Comparison of ENCODE assay signal across 8 cellular contexts in the genomic region with DNA sequence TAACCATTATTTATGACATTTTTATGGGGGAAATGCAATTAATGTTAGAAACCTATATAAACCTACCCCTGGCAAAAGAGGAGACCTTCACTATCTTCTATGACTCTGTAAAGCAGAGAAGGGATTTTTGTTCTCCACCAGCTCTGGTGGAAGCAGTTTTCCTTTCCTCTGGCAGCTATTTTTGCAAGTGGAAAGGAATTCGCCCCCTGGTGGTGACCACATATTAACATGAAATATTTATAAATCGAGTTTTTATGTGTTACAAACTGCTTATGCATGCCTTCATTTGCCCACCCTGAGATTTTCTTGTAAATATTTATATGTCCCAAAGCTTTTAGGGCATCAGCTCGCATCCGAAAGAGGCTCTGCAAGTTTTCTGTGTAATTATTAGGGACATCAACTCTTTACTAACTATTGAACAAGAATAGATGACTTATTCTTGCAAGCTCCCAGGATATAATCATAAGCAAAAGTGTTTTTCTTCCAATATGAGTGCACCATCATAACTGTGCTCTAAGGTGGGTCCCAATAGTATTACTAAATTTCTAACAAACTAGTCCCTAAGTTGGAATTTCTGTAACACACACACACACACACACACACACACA.
A peak's percentile ranks its signal among the peaks of the same experiment; 100 is the strongest.
DNase-seq lines count a peak whose midpoint lies in the region; ATAC-seq, FAIRE-seq and TF ChIP-seq lines count a peak whose summit lies in the region.

No MANE protein-coding gene starts in this region.

- ATAC-seq in GM19395 (IDR thresholded peaks at IDR 0.05; ENCODE audit: unreplicated experiment), result no peak
- ATAC-seq in HG03025 (IDR thresholded peaks at IDR 0.05; ENCODE audit: low FRiP score, unreplicated experiment), result no peak

- H3K27ac Mint-ChIP-seq in activated naive CD4-positive, alpha-beta T cell treated with anti-CD3 and anti-CD28 coated beads, Interleukin-2, amount 10 ng/mL, durations not matched to agents 7 days and 5 days, result no peak overlapping the region

- H3K4me3 ChIP-seq in right atrium auricular region, result no peak overlapping the region
- no peak overlapping the region for H3K4me3 ChIP-seq in small intestine (ENCODE audit: low read depth in 1 of 2, low read length in 2 of 2)

- no peaks in the 10 kb centered on the region for H3K36me3 Mint-ChIP-seq in activated naive CD4-positive, alpha-beta T cell treated with anti-CD3 and anti-CD28 coated beads, Interleukin-2, amount 10 ng/mL, durations not matched to agents 7 days and 5 days

- peak; percentile 64 for DNase-seq in CD1c-positive myeloid dendritic cell (ENCODE audit: extremely low spot score)
- peak; percentile 19 for DNase-seq in GM20000 (ENCODE audit: low spot score)
- DNase-seq in NCI-H748 treated with DMSO at 0.1 percent for 48 hours (lab: John Stamatoyannopoulos, UW), result peak; percentile 53
- peak; percentile 51 for DNase-seq in activated naive CD4-positive, alpha-beta T cell treated with anti-CD3 and anti-CD28 coated beads, Interleukin-2, amount 10 ng/mL, durations not matched to agents 7 days and 5 days
- DNase-seq in right atrium auricular region (ENCODE audit: low spot score), result no peak
- peak; percentile 41 for DNase-seq in small intestine

- FAIRE-seq in small intestine (lab: Jason Lieb, UNC), result no peak

- no peaks in the 10 kb centered on the region for H3K4me1 ChIP-seq in right atrium auricular region
- H3K4me1 ChIP-seq in small intestine (ENCODE audit: control insufficient read depth in 2 of 2, insufficient read depth in 1 of 2, low read depth in 1 of 2, low read length in 1 of 2), result no peaks in the 10 kb centered on the region

- no peaks in the 10 kb centered on the region for H3K4me1 Mint-ChIP-seq in activated naive CD4-positive, alpha-beta T cell treated with anti-CD3 and anti-CD28 coated beads, Interleukin-2, amount 10 ng/mL, durations not matched to agents 7 days and 5 days

- peaks cover 8% of the 10 kb centered on the region for H3K27me3 Mint-ChIP-seq in activated naive CD4-positive, alpha-beta T cell treated with anti-CD3 and anti-CD28 coated beads, Interleukin-2, amount 10 ng/mL, durations not matched to agents 7 days and 5 days

- H3K27ac ChIP-seq in right atrium auricular region (no peak overlapping the region), small intestine (ENCODE audit: low read depth in 1 of 2, low read length in 1 of 2) (no peak overlapping the region)

- no peaks in the 10 kb centered on the region for H3K9me3 Mint-ChIP-seq in activated naive CD4-positive, alpha-beta T cell treated with anti-CD3 and anti-CD28 coated beads, Interleukin-2, amount 10 ng/mL, durations not matched to agents 7 days and 5 days

- H3K9me3 ChIP-seq in right atrium auricular region (no peaks in the 10 kb centered on the region), small intestine (ENCODE audit: control insufficient read depth, low read depth) (no peaks in the 10 kb centered on the region)

- H3K4me3 Mint-ChIP-seq in activated naive CD4-positive, alpha-beta T cell treated with anti-CD3 and anti-CD28 coated beads, Interleukin-2, amount 10 ng/mL, durations not matched to agents 7 days and 5 days, result no peak overlapping the region

- no peaks in the 10 kb centered on the region for H3K36me3 ChIP-seq in right atrium auricular region
- no peaks in the 10 kb centered on the region for H3K36me3 ChIP-seq in small intestine (ENCODE audit: control insufficient read depth in 2 of 2, insufficient read depth in 2 of 2, low read length in 2 of 2)

- WGBS in small intestine, 3 donors, result 18 to 31% (median 24%) methylated on average over 4 of the region's 4 CpGs

- H3K27me3 ChIP-seq in right atrium auricular region, result no peaks in the 10 kb centered on the region
- H3K27me3 ChIP-seq in small intestine (ENCODE audit: control insufficient read depth in 2 of 2, insufficient read depth in 2 of 2, low read length in 2 of 2), result peaks cover 0 to 2% of the 10 kb centered on the region in 2 donors

- TF ChIP-seq CTCF in GM20000 (IDR thresholded peaks at IDR 0.05; ENCODE audit: extremely low read depth, missing control alignments), result peak; percentile 23
- peak; percentile 50 to 83 for TF ChIP-seq CTCF in right atrium auricular region (IDR thresholded peaks at IDR 0.05)

- CTCF ChIA-PET in activated naive CD4-positive, alpha-beta T cell treated with anti-CD3 and anti-CD28 coated beads, Interleukin-2, amount 10 ng/mL, durations not matched to agents 7 days and 5 days (lab: Charles Lee), result interaction anchor here (0.8 to 6.0 kb wide), 13 partner anchors 9 to 453 kb away, joined by 3 to 58 read pairs (median 5); partner anchors contain the start of gene SPART
